In genomic region chr1:94236630-94237290, GRCh38 we compare ENCODE assay signal across 7 cellular contexts. TPM values are rescaled to one million over a fixed set of nuclear protein-coding genes. Genes with fewer than 3 reads are reported as not detected.
DNase-seq lines count a peak whose midpoint lies in the region; ATAC-seq and TF ChIP-seq lines count a peak whose summit lies in the region.

No MANE protein-coding gene starts in this region.

- H3K27ac ChIP-seq in left lung, result peak overlapping the region; percentile 89 to 93
- peak overlapping the region; percentile 75 to 86 for H3K27ac ChIP-seq in thoracic aorta

- in situ Hi-C loops in G401 (cut with HindIII; ENCODE audit: low sequenced_read_pairs), result no loop called here
- in situ Hi-C loops in HAP-1 (cut with MboI; ENCODE audit: low sequenced_read_pairs), result no loop called here

- TF ChIP-seq CTCF in left lung (IDR thresholded peaks at IDR 0.05) (peak in 1 of 2 donors; percentile 11), thoracic aorta (IDR thresholded peaks at IDR 0.05) (peak; percentile 26)

- ATAC-seq in left lung, result peak; percentile 61
- peak; percentile 37 for ATAC-seq in thoracic aorta (ENCODE audit: insufficient number of reproducible peaks, low FRiP score, low read depth)

- peak; percentile 79 for DNase-seq in G401 (ENCODE audit: low spot score)
- DNase-seq in HAP-1 (ENCODE audit: low spot score in 2 of 2), result peak; percentile 18 to 40
- peak; percentile 30 for DNase-seq in NCI-H345 treated with DMSO at 0.1 percent for 48 hours (lab: John Stamatoyannopoulos, UW; ENCODE audit: unreplicated experiment)
- DNase-seq in cerebellum (ENCODE audit: low spot score), result peak; percentile 57
- DNase-seq in left lung, result no peak
- no peak for DNase-seq in thoracic aorta (ENCODE audit: low spot score)
- no peak for DNase-seq in NCI-H1048 (lab: John Stamatoyannopoulos, UW)

- H3K4me1 ChIP-seq in HAP-1, result no peaks in the 10 kb centered on the region
- H3K4me1 ChIP-seq in left lung, result peaks cover 0 to 21% of the 10 kb centered on the region in 2 donors
- H3K4me1 ChIP-seq in thoracic aorta (ENCODE audit: control insufficient read depth in 1 of 2, low read depth in 2 of 2), result peaks cover 0 to 15% of the 10 kb centered on the region in 2 donors

- H3K36me3 ChIP-seq in HAP-1 (replicated peaks) (no peaks in the 10 kb centered on the region), left lung (no peaks in the 10 kb centered on the region), thoracic aorta (no peaks in the 10 kb centered on the region)

- peak overlapping the region; percentile 34 for H3K4me3 ChIP-seq in HAP-1
- peak overlapping the region; percentile 75 to 81 for H3K4me3 ChIP-seq in left lung
- peak overlapping the region; percentile 91 for H3K4me3 ChIP-seq in thoracic aorta

- H3K27me3 ChIP-seq in HAP-1 (ENCODE audit: low read depth), result peaks cover 67% of the 10 kb centered on the region
- peaks cover 0 to 81% of the 10 kb centered on the region in 2 donors for H3K27me3 ChIP-seq in left lung
- no peaks in the 10 kb centered on the region for H3K27me3 ChIP-seq in thoracic aorta (replicated peaks; ENCODE audit: insufficient read depth)

- H3K9me3 ChIP-seq in HAP-1 (no peaks in the 10 kb centered on the region), left lung (no peaks in the 10 kb centered on the region), thoracic aorta (no peaks in the 10 kb centered on the region)

- intact Hi-C loops in left lung (cut with DNase I), result loop anchor here in 1 of 2 donors (5.0 to 10.0 kb wide), 2 partner anchors 91 to 172 kb away; no protein-coding TSS in a partner anchor

RNA-seq across cellular contexts. Expression of gene ARHGAP29, which starts 0.6 kb away (rescaled TPM):
- 1.2 TPM in 2 replicates for total RNA-seq in G401 (2014; rRNA removed; shearing (Covaris generic))
- total RNA-seq in cerebellum (55.1 TPM), left lung (10 to 100 TPM; 42.3 to 55.2 TPM), thoracic aorta (10 to 100 TPM; 24.9 to 39.4 TPM)

Comparison
In these comparisons a context has a peak if more than half of its experiments do, and no peak if none do; other contexts are left out.
1. DNase-seq: peak in G401 (single experiment), HAP-1 (2 of 2), NCI-H345 treated with DMSO at 0.1 percent for 48 hours (single experiment) and cerebellum (single experiment); none in left lung (0 of 2), thoracic aorta (single experiment) and NCI-H1048 (single experiment).
2. H3K4me3 ChIP-seq: peak in every context shown above with its lines; median percentile 91 in thoracic aorta; 78 in left lung; 34 in HAP-1.
3. RNA of gene ARHGAP29, which starts 0.6 kb away (total RNA-seq): 42.3 to 55.2 TPM in left lung, 55.1 TPM in cerebellum (single experiment) and 24.9 to 39.4 TPM in thoracic aorta; 1.2 TPM in G401; every median in the first group is over 10 times any median in the second.